10 cellular contexts compared by ENCODE assay signal in the genomic region with DNA sequence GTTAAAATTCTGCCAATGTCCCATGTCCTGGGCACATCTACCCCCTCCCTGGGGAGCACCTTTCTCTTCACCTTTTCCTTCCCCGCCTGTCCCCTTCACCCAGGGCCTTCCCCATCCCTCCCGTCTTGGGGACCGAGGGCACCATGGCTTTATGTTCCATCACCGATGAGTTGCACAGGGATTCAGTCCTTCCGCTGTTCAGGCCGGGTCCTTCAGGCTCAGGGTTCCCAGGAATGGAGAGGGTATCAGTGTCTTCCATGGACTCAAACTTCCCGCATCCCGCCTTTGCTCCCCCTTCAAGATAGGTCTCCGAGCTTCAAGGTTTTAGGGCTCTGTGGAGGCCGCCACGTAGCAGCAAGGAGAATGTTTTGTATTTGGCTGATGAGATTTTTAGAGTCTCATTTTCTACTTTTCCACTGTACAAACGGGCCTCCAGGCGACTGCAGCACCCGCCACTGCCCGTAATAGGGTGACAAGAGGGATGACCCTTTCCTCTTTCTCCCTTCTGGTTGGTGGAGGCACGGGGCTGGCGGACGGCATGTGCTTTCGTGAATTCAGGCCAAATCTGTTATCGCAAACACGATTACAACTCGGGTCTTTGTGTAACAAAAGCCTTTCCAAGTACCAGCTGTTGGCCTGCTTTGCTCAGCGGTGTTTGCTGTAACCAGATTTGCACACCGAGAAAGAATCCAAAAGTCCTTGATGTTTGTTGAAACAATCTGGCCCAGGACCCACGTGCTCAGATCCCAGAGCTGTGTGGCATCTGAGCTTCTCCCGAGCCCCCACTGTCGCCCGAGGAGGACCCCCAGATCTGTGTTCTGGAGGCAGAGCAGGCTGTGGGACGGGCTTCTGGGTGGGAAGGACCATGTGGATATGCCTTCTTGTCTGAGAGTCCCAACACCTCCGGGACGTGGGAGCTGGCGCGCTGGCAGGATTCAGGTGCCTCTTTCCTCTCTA.
DNase-seq lines count a peak whose midpoint lies in the region; ATAC-seq and TF ChIP-seq lines count a peak whose summit lies in the region.
"Had no signal": no experiment of that assay in that cellular context is flagged by ENCODE, and none has a peak within 500 bp of the region (broad histone marks: within the 10 kb centered on the region; RNA-seq: fewer than 3 reads in every experiment).

No MANE protein-coding gene starts in this region.

- no peak for TF ChIP-seq CTCF in A673 (conservative IDR thresholded peaks at IDR 0.05; ENCODE audit: low read depth, low read length)
- TF ChIP-seq CTCF in choroid plexus epithelial cell (conservative IDR thresholded peaks at IDR 0.05; ENCODE audit: low read depth, low read length), result no peak

- intact Hi-C loops in A673 (cut with micrococcal nuclease; ENCODE audit: unreplicated experiment), result no loop called here
- intact Hi-C loops in aorta (cut with DNase I), result loop anchor here in 1 of 2 donors (5.0 kb wide), 1 partner anchor 50 kb away; no protein-coding TSS in a partner anchor
- intact Hi-C loops in left colon (cut with DNase I, micrococcal nuclease), result loop anchor here in 1 of 2 donors (10.0 kb wide), 1 partner anchor 48 kb away; no protein-coding TSS in a partner anchor

- 22 to 28% methylated on average over 33 of the region's 33 CpGs for WGBS in aorta, 2 donors

- H3K27me3 ChIP-seq in A673 (replicated peaks; ENCODE audit: insufficient read depth, low read depth, low read length, poor library complexity) (no peaks in the 10 kb centered on the region), muscle layer of duodenum (ENCODE audit: low read depth, low read length) (no peaks in the 10 kb centered on the region), aorta (ENCODE audit: control insufficient read depth in 1 of 2, insufficient read depth in 2 of 2, low read length in 1 of 2) (no peaks in the 10 kb centered on the region)

- no TSS peak for BruUV-seq in A673 (replicated peaks; lab: Mats Ljungman, UMichigan)

- H3K4me1 ChIP-seq in A673 (ENCODE audit: insufficient read depth, low read length, poor library complexity, severe bottlenecking), result peaks cover 49% of the 10 kb centered on the region
- peaks cover 32 to 75% of the 10 kb centered on the region in 2 donors for H3K4me1 ChIP-seq in muscle layer of duodenum (ENCODE audit: control insufficient read depth in 1 of 2, insufficient read depth in 2 of 2, low read length in 2 of 2)
- H3K4me1 ChIP-seq in aorta (ENCODE audit: control insufficient read depth in 1 of 2, insufficient read depth in 2 of 2, low read length in 2 of 2), result peaks cover 0 to under 1% of the 10 kb centered on the region in 2 donors

- no peak for DNase-seq in A673 (ENCODE audit: low spot score)
- peak; percentile 75 for DNase-seq in NCI-H1694 (lab: John Stamatoyannopoulos, UW)
- peak; percentile 76 for DNase-seq in choroid plexus epithelial cell (ENCODE audit: low read depth)
- no peak for DNase-seq in aorta
- no peak for DNase-seq in NCI-H2107 treated with DMSO at 0.1 percent for 48 hours (lab: John Stamatoyannopoulos, UW; ENCODE audit: unreplicated experiment)
- no peak for DNase-seq in foreskin melanocyte
- DNase-seq in left colon, result no peak
- DNase-seq: NCI-H1105 treated with DMSO at 0.1 percent for 48 hours had no signal

- no peaks in the 10 kb centered on the region for H3K9me3 ChIP-seq in A673 (ENCODE audit: low read depth, low read length, poor library complexity, severe bottlenecking)
- H3K9me3 ChIP-seq in muscle layer of duodenum (ENCODE audit: control insufficient read depth in 1 of 2, low read length in 2 of 2), result no peaks in the 10 kb centered on the region
- no peaks in the 10 kb centered on the region for H3K9me3 ChIP-seq in aorta (ENCODE audit: control insufficient read depth, low read length)
- H3K9me3 ChIP-seq: HAP-1 had no signal

- CTCF ChIA-PET in A673 (lab: Charles Lee), result no interaction called here

- H3K27ac ChIP-seq in A673 (ENCODE audit: low read depth, low read length, poor library complexity, severe bottlenecking) (peak overlapping the region; percentile 68), muscle layer of duodenum (ENCODE audit: low read length) (peak overlapping the region; percentile 51), aorta (ENCODE audit: low read depth in 1 of 2, low read length in 2 of 2) (peak overlapping the region in 1 of 2 donors; percentile 10)

- no peak overlapping the region for H3K4me3 ChIP-seq in A673 (ENCODE audit: low read depth, low read length, poor library complexity, severe bottlenecking)
- H3K4me3 ChIP-seq in choroid plexus epithelial cell (ENCODE audit: low read depth, low read length), result peak overlapping the region; percentile 17
- H3K4me3 ChIP-seq in muscle layer of duodenum (ENCODE audit: low read depth in 1 of 2, low read length in 2 of 2), result peak overlapping the region; percentile 64 to 74
- no peak overlapping the region for H3K4me3 ChIP-seq in aorta (ENCODE audit: low read length in 2 of 2)
- H3K4me3 ChIP-seq: HAP-1 had no signal

- no peak for ATAC-seq in aorta (ENCODE audit: low FRiP score)
- no peak for ATAC-seq in left colon

- POLR2A ChIA-PET in A673 (lab: Charles Lee; ENCODE audit: low non-redundant PET), result no interaction called here

- H3K36me3 ChIP-seq in A673 (ENCODE audit: insufficient read depth, low read length, poor library complexity, severe bottlenecking) (no peaks in the 10 kb centered on the region), muscle layer of duodenum (ENCODE audit: control insufficient read depth in 1 of 2, insufficient read depth in 2 of 2, low read length in 2 of 2) (no peaks in the 10 kb centered on the region), aorta (ENCODE audit: control insufficient read depth in 1 of 2, insufficient read depth in 2 of 2, low read length in 1 of 2) (no peaks in the 10 kb centered on the region)
- H3K36me3 ChIP-seq: HAP-1 had no signal

Comparison
In these comparisons a context has a peak if more than half of its experiments do, and no peak if none do; other contexts are left out.
1. DNase-seq: peak in NCI-H1694 (single experiment) and choroid plexus epithelial cell (single experiment); none in A673 (single experiment), aorta (0 of 2), NCI-H2107 treated with DMSO at 0.1 percent for 48 hours (single experiment), foreskin melanocyte (single experiment) and left colon (0 of 2).
2. H3K4me3 ChIP-seq: peak in choroid plexus epithelial cell (single experiment) and muscle layer of duodenum (2 of 2); none in A673 (single experiment) and aorta (0 of 2).